In genomic region chr11:95042906-95043305, GRCh38 we compare ENCODE assay signal across 20 cellular contexts. TPM values are rescaled to one million over a fixed set of nuclear protein-coding genes. Genes with fewer than 3 reads are reported as not detected.
DNase-seq lines count a peak whose midpoint lies in the region; ATAC-seq and TF ChIP-seq lines count a peak whose summit lies in the region.
"Had no signal": no experiment of that assay in that cellular context is flagged by ENCODE, and none has a peak within 500 bp of the region (broad histone marks: within the 10 kb centered on the region; RNA-seq: fewer than 3 reads in every experiment).

No MANE protein-coding gene starts in this region.

- TF ChIP-seq CTCF in natural killer cell (IDR thresholded peaks at IDR 0.05) (no peak), nephron progenitor cell (IDR thresholded peaks at IDR 0.05) (no peak), colonic mucosa (IDR thresholded peaks at IDR 0.05) (no peak)

- no peaks in the 10 kb centered on the region for H3K36me3 ChIP-seq in H7 (replicated peaks; ENCODE audit: control insufficient read depth, insufficient read depth, low read length)
- H3K36me3 ChIP-seq in colonic mucosa = no peaks in the 10 kb centered on the region
- H3K36me3 ChIP-seq: BLaER1 treated with 17β-estradiol and CSF1 and Interleukin-3, amounts not matched to agents 10 nM and 100 nM had no signal

- no peak overlapping the region for H3K4me3 ChIP-seq in H7 (ENCODE audit: insufficient read depth, low read depth, low read length)
- no peak overlapping the region for H3K4me3 ChIP-seq in colonic mucosa
- H3K4me3 ChIP-seq: A549; BLaER1 treated with 17β-estradiol and CSF1 and Interleukin-3, amounts not matched to agents 10 nM and 100 nM had no signal

- no peaks in the 10 kb centered on the region for H3K4me1 ChIP-seq in colonic mucosa
- H3K4me1 ChIP-seq: A549, Caco-2 had no signal

- no peak for DNase-seq in natural killer cell treated with Interleukin-12 subunit alpha and Interleukin-12 subunit beta and Interleukin-15 and Interleukin-18, amount 100 ng/mL, for 72 hours (ENCODE audit: low spot score)
- DNase-seq in natural killer cell (no peak), cerebellum (ENCODE audit: low spot score) (peak; percentile 17), nephron progenitor cell (no peak), H7 (no peak), colonic mucosa (no peak)
- DNase-seq: AML-193; Caco-2; Calu3; CD4-positive, alpha-beta T cell; CD8-positive, alpha-beta T cell; DMS79 treated with DMSO at 0.1 percent for 48 hours; GF-D8 had no signal

- no peaks in the 10 kb centered on the region for H3K9me3 Mint-ChIP-seq in natural killer cell treated with Interleukin-12 subunit alpha and Interleukin-12 subunit beta and Interleukin-15 and Interleukin-18, amount 100 ng/mL, for 72 hours
- H3K9me3 Mint-ChIP-seq in natural killer cell (no peaks in the 10 kb centered on the region), nephron progenitor cell (peaks cover 4% of the 10 kb centered on the region)
- H3K9me3 Mint-ChIP-seq: CD4-positive, alpha-beta T cell; CD8-positive, alpha-beta T cell had no signal

- no peaks in the 10 kb centered on the region for H3K36me3 Mint-ChIP-seq in natural killer cell treated with Interleukin-12 subunit alpha and Interleukin-12 subunit beta and Interleukin-15 and Interleukin-18, amount 100 ng/mL, for 72 hours
- H3K36me3 Mint-ChIP-seq in natural killer cell = no peaks in the 10 kb centered on the region
- no peaks in the 10 kb centered on the region for H3K36me3 Mint-ChIP-seq in nephron progenitor cell (ENCODE audit: low read depth)
- H3K36me3 Mint-ChIP-seq: CD8-positive, alpha-beta T cell had no signal

- ATAC-seq in natural killer cell treated with Interleukin-12 subunit alpha and Interleukin-12 subunit beta and Interleukin-15 and Interleukin-18, amount 100 ng/mL, for 72 hours = peak; percentile 9 to 24
- ATAC-seq in natural killer cell (no peak), GM21619 (IDR thresholded peaks at IDR 0.05; ENCODE audit: unreplicated experiment) (no peak)
- ATAC-seq: A549; CD8-positive, alpha-beta T cell had no signal

- peaks cover 45 to 60% of the 10 kb centered on the region in 2 donors for H3K27me3 Mint-ChIP-seq in natural killer cell treated with Interleukin-12 subunit alpha and Interleukin-12 subunit beta and Interleukin-15 and Interleukin-18, amount 100 ng/mL, for 72 hours
- H3K27me3 Mint-ChIP-seq in natural killer cell (ENCODE audit: low read depth in 2 of 2) = peaks cover 19 to 64% of the 10 kb centered on the region in 2 donors
- peaks cover 25% of the 10 kb centered on the region for H3K27me3 Mint-ChIP-seq in nephron progenitor cell (ENCODE audit: low read depth, poor library complexity)

- H3K27ac Mint-ChIP-seq in natural killer cell treated with Interleukin-12 subunit alpha and Interleukin-12 subunit beta and Interleukin-15 and Interleukin-18, amount 100 ng/mL, for 72 hours = no peak overlapping the region
- H3K27ac Mint-ChIP-seq in natural killer cell (no peak overlapping the region), nephron progenitor cell (peak overlapping the region; percentile 31)
- H3K27ac Mint-ChIP-seq: B cell; CD4-positive, alpha-beta T cell; CD8-positive, alpha-beta T cell had no signal

- no peak overlapping the region for H3K9ac ChIP-seq in colonic mucosa (ENCODE audit: low read depth in 2 of 2, low read length in 2 of 2)
- H3K9ac ChIP-seq: BLaER1 treated with 17β-estradiol and CSF1 and Interleukin-3, amounts not matched to agents 10 nM and 100 nM had no signal

- H3K4me1 Mint-ChIP-seq in natural killer cell treated with Interleukin-12 subunit alpha and Interleukin-12 subunit beta and Interleukin-15 and Interleukin-18, amount 100 ng/mL, for 72 hours (ENCODE audit: low read depth in 2 of 2) = peaks cover 0 to 4% of the 10 kb centered on the region in 2 donors
- H3K4me1 Mint-ChIP-seq in natural killer cell (peaks cover 0 to 5% of the 10 kb centered on the region in 2 donors), nephron progenitor cell (peaks cover 7% of the 10 kb centered on the region)
- H3K4me1 Mint-ChIP-seq: B cell had no signal

- H3K27me3 ChIP-seq in H7 (ENCODE audit: control insufficient read depth, insufficient read depth, low read length) = no peaks in the 10 kb centered on the region
- H3K27me3 ChIP-seq in colonic mucosa = no peaks in the 10 kb centered on the region
- H3K27me3 ChIP-seq: BLaER1 treated with 17β-estradiol and CSF1 and Interleukin-3, amounts not matched to agents 10 nM and 100 nM had no signal

- no peak overlapping the region for H3K27ac ChIP-seq in colonic mucosa
- H3K27ac ChIP-seq: 22Rv1; A549; BLaER1 treated with 17β-estradiol and CSF1 and Interleukin-3, amounts not matched to agents 10 nM and 100 nM; C4-2B had no signal

- H3K4me3 Mint-ChIP-seq in natural killer cell treated with Interleukin-12 subunit alpha and Interleukin-12 subunit beta and Interleukin-15 and Interleukin-18, amount 100 ng/mL, for 72 hours = no peak overlapping the region
- H3K4me3 Mint-ChIP-seq in natural killer cell (no peak overlapping the region), nephron progenitor cell (no peak overlapping the region)
- H3K4me3 Mint-ChIP-seq: B cell; CD4-positive, alpha-beta T cell; CD8-positive, alpha-beta T cell had no signal

- intact Hi-C loops in natural killer cell (cut with micrococcal nuclease) = no loop called here
- intact Hi-C loops in colonic mucosa (cut with DNase I) = no loop called here

- H3K9me3 ChIP-seq in colonic mucosa = no peaks in the 10 kb centered on the region
- H3K9me3 ChIP-seq: A549, Caco-2 had no signal

RNA-seq across cellular contexts. Expression of gene KDM4F, which starts 6.3 kb away (rescaled TPM):
- not detected for total RNA-seq in natural killer cell treated with Interleukin-12 subunit alpha and Interleukin-12 subunit beta and Interleukin-15 and Interleukin-18, amount 100 ng/mL, for 72 hours
- total RNA-seq in natural killer cell (not detected), cerebellum (not detected), colonic mucosa (not detected)
- total RNA-seq in H7 (2014; rRNA removed; shearing (Covaris generic)) = not detected in 2 replicates
- total RNA-seq: A172; B cell; Caco-2; Calu3; CD4-positive, alpha-beta T cell; CD8-positive, alpha-beta T cell had no signal

RNA-seq across cellular contexts. Expression of gene KDM4E, which starts 17.8 kb away (rescaled TPM):
- not detected for total RNA-seq in natural killer cell treated with Interleukin-12 subunit alpha and Interleukin-12 subunit beta and Interleukin-15 and Interleukin-18, amount 100 ng/mL, for 72 hours
- not detected for total RNA-seq in natural killer cell
- not detected for total RNA-seq in cerebellum
- not detected in 2 replicates for total RNA-seq in H7 (2014; rRNA removed; shearing (Covaris generic))
- not detected for total RNA-seq in colonic mucosa
- total RNA-seq: A172; B cell; Caco-2; Calu3; CD4-positive, alpha-beta T cell; CD8-positive, alpha-beta T cell had no signal

RNA-seq across cellular contexts. Expression of gene SRSF8, which starts 23.8 kb away (rescaled TPM):
- 10 to 100 TPM; 29.4 to 44.3 TPM for total RNA-seq in natural killer cell treated with Interleukin-12 subunit alpha and Interleukin-12 subunit beta and Interleukin-15 and Interleukin-18, amount 100 ng/mL, for 72 hours
- 10 to 100 TPM; 40.0 to 51.8 (median 43.0) TPM for total RNA-seq in natural killer cell
- total RNA-seq in cerebellum = 29.7 TPM
- 11.6 and 15.2 TPM in 2 replicates for total RNA-seq in H7 (2014; rRNA removed; shearing (Covaris generic))
- total RNA-seq in colonic mucosa = 10 to 100 TPM; 39.4 to 43.4 TPM

RNA-seq across cellular contexts. Expression of gene ENDOD1, which starts 46.7 kb away (rescaled TPM):
- total RNA-seq in natural killer cell treated with Interleukin-12 subunit alpha and Interleukin-12 subunit beta and Interleukin-15 and Interleukin-18, amount 100 ng/mL, for 72 hours = 1 to 10 TPM; 8.4 to 9.3 TPM
- total RNA-seq in natural killer cell (10 to 100 TPM; 10.1 to 15.5 (median 14.0) TPM), cerebellum (15.3 TPM), colonic mucosa (10 to 100 TPM; 68.1 to 71.8 TPM)
- total RNA-seq in H7 (2014; rRNA removed; shearing (Covaris generic)) = 3.6 and 6.2 TPM in 2 replicates

Comparison
In these comparisons a context has a peak if more than half of its experiments do, and no peak if none do; other contexts are left out.
1. ATAC-seq: peak in natural killer cell treated with Interleukin-12 subunit alpha and Interleukin-12 subunit beta and Interleukin-15 and Interleukin-18, amount 100 ng/mL, for 72 hours (2 of 2); none in natural killer cell (0 of 3) and GM21619 (single experiment).